14 cellular contexts compared by ENCODE assay signal in the genomic region with DNA sequence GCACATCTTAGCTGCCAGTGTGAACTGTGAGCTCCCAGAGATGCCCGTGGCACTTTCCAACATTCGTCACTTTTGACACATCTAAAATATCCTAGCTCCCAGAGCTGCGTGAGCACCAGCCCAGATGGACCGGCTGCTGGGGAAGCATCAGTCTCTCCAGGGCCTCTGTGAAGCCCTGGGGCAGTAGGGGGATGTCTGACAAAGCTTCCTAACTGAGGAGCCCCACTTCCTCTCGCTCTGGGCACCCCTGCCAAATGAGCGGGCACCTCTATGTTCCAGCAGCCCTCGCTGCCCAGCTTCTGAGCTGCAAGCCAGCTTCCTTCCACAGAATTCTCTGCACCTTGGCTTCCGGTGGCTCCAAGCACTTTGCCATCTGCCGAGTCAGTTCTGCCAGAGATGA.
DNase-seq lines count a peak whose midpoint lies in the region; ATAC-seq and TF ChIP-seq lines count a peak whose summit lies in the region.
"Had no signal": no experiment of that assay in that cellular context is flagged by ENCODE, and none has a peak within 500 bp of the region (broad histone marks: within the 10 kb centered on the region; RNA-seq: fewer than 3 reads in every experiment).

No MANE protein-coding gene starts in this region.

- peaks cover 2% of the 10 kb centered on the region for H3K27me3 Mint-ChIP-seq in brain
- H3K27me3 Mint-ChIP-seq: activated CD8-positive, alpha-beta memory T cell treated with anti-CD3 and anti-CD28 coated beads, Interleukin-2, amount 10 ng/mL, durations not matched to agents 7 days and 5 days; activated naive CD8-positive, alpha-beta T cell treated with anti-CD3 and anti-CD28 coated beads, Interleukin-2, amount 50 U/mL, for 24 hours; naive thymus-derived CD8-positive, alpha-beta T cell had no signal

- peaks cover 56% of the 10 kb centered on the region for H3K4me1 Mint-ChIP-seq in brain
- H3K4me1 Mint-ChIP-seq in stimulated activated effector memory CD8-positive, alpha-beta T cell treated with anti-CD3 and anti-CD28 coated beads, Interleukin-12 subunit alpha, Interleukin-12 subunit beta, amount 100 ng/mL, for 72 hours: peaks cover 27% of the 10 kb centered on the region

- no peaks in the 10 kb centered on the region for H3K36me3 Mint-ChIP-seq in brain
- H3K36me3 Mint-ChIP-seq in stimulated activated effector memory CD8-positive, alpha-beta T cell treated with anti-CD3 and anti-CD28 coated beads, Interleukin-12 subunit alpha, Interleukin-12 subunit beta, amount 100 ng/mL, for 72 hours: peaks cover 5% of the 10 kb centered on the region
- H3K36me3 Mint-ChIP-seq: activated CD8-positive, alpha-beta memory T cell treated with anti-CD3 and anti-CD28 coated beads, Interleukin-2, amount 10 ng/mL, durations not matched to agents 7 days and 5 days; naive thymus-derived CD8-positive, alpha-beta T cell had no signal

- peak overlapping the region in 4 of 5 experiments; percentile 33 to 88 (median 49) for H3K27ac Mint-ChIP-seq in brain
- peak overlapping the region; percentile 45 for H3K27ac Mint-ChIP-seq in stimulated activated effector memory CD8-positive, alpha-beta T cell treated with anti-CD3 and anti-CD28 coated beads, Interleukin-12 subunit alpha, Interleukin-12 subunit beta, amount 100 ng/mL, for 72 hours
- H3K27ac Mint-ChIP-seq: activated CD8-positive, alpha-beta memory T cell treated with anti-CD3 and anti-CD28 coated beads, Interleukin-2, amount 10 ng/mL, durations not matched to agents 7 days and 5 days; activated naive CD8-positive, alpha-beta T cell treated with anti-CD3 and anti-CD28 coated beads, Interleukin-2, amount 50 U/mL, for 24 hours had no signal

- ATAC-seq in stimulated activated effector memory CD8-positive, alpha-beta T cell treated with anti-CD3 and anti-CD28 coated beads, Interleukin-12 subunit alpha, Interleukin-12 subunit beta, amount 100 ng/mL, for 72 hours: no peak
- ATAC-seq in HG02870 (IDR thresholded peaks at IDR 0.05; ENCODE audit: unreplicated experiment): no peak
- no peak for ATAC-seq in GM21447 (IDR thresholded peaks at IDR 0.05; ENCODE audit: unreplicated experiment)
- ATAC-seq: activated CD8-positive, alpha-beta memory T cell treated with anti-CD3 and anti-CD28 coated beads, Interleukin-2, amount 10 ng/mL, durations not matched to agents 7 days and 5 days; activated naive CD8-positive, alpha-beta T cell treated with anti-CD3 and anti-CD28 coated beads, Interleukin-2, amount 50 U/mL, for 24 hours; naive thymus-derived CD8-positive, alpha-beta T cell; upper lobe of right lung had no signal

- TF ChIP-seq CTCF in brain (conservative IDR thresholded peaks at IDR 0.05): no peak

- H3K9me3 Mint-ChIP-seq in brain: peaks cover 0 to 7% (median 0%) of the 10 kb centered on the region in 5 experiments
- H3K9me3 Mint-ChIP-seq in stimulated activated effector memory CD8-positive, alpha-beta T cell treated with anti-CD3 and anti-CD28 coated beads, Interleukin-12 subunit alpha, Interleukin-12 subunit beta, amount 100 ng/mL, for 72 hours: no peaks in the 10 kb centered on the region
- H3K9me3 Mint-ChIP-seq: activated naive CD8-positive, alpha-beta T cell treated with anti-CD3 and anti-CD28 coated beads, Interleukin-2, amount 50 U/mL, for 24 hours; naive thymus-derived CD8-positive, alpha-beta T cell had no signal

- H3K4me3 Mint-ChIP-seq in brain: peak overlapping the region in 1 of 5 experiments; percentile 51
- H3K4me3 Mint-ChIP-seq in stimulated activated effector memory CD8-positive, alpha-beta T cell treated with anti-CD3 and anti-CD28 coated beads, Interleukin-12 subunit alpha, Interleukin-12 subunit beta, amount 100 ng/mL, for 72 hours: no peak overlapping the region
- H3K4me3 Mint-ChIP-seq: activated CD8-positive, alpha-beta memory T cell treated with anti-CD3 and anti-CD28 coated beads, Interleukin-2, amount 10 ng/mL, durations not matched to agents 7 days and 5 days; activated naive CD8-positive, alpha-beta T cell treated with anti-CD3 and anti-CD28 coated beads, Interleukin-2, amount 50 U/mL, for 24 hours had no signal

- DNase-seq in NCI-H2171 treated with DMSO at 0.1 percent for 48 hours (lab: John Stamatoyannopoulos, UW) (peak; percentile 33), NCI-H2171 (lab: John Stamatoyannopoulos, UW) (no peak), kidney tubule cell (ENCODE audit: low spot score) (peak; percentile 9), NCI-H2107 treated with DMSO at 0.1 percent for 48 hours (lab: John Stamatoyannopoulos, UW; ENCODE audit: unreplicated experiment) (no peak)
- no peak for DNase-seq in stimulated activated effector memory CD8-positive, alpha-beta T cell treated with anti-CD3 and anti-CD28 coated beads, Interleukin-12 subunit alpha, Interleukin-12 subunit beta, amount 100 ng/mL, for 72 hours (ENCODE audit: low spot score in 2 of 2)
- DNase-seq: activated CD8-positive, alpha-beta memory T cell treated with anti-CD3 and anti-CD28 coated beads, Interleukin-2, amount 10 ng/mL, durations not matched to agents 7 days and 5 days; activated naive CD8-positive, alpha-beta T cell treated with anti-CD3 and anti-CD28 coated beads, Interleukin-2, amount 50 U/mL, for 24 hours; naive thymus-derived CD8-positive, alpha-beta T cell; NCI-H1417 treated with DMSO at 0.1 percent for 48 hours; SIG-M5; upper lobe of right lung had no signal

Comparison
In these comparisons a context has a peak if more than half of its experiments do, and no peak if none do; other contexts are left out.
1. DNase-seq: peak in NCI-H2171 treated with DMSO at 0.1 percent for 48 hours (single experiment) and kidney tubule cell (single experiment); none in NCI-H2171 (single experiment), stimulated activated effector memory CD8-positive, alpha-beta T cell treated with anti-CD3 and anti-CD28 coated beads, Interleukin-12 subunit alpha, Interleukin-12 subunit beta, amount 100 ng/mL, for 72 hours (0 of 2) and NCI-H2107 treated with DMSO at 0.1 percent for 48 hours (single experiment).